Comparison of ENCODE assay signal across 1 cellular context in genomic region chr2:127681288-127681771, GRCh38.
TF ChIP-seq lines count a peak whose summit lies in the region.

No MANE protein-coding gene starts in this region.

TF ChIP-seq in H1, 55 proteins besides CTCF, POLR2A, EP300 and RAD21:
- TF ChIP-seq CBX5 (IDR thresholded peaks at IDR 0.05; ENCODE audit: low read depth, low read length) (no peak), FOSL1 (IDR thresholded peaks at IDR 0.05; ENCODE audit: insufficient read depth, low read depth, low read length) (no peak), TAF7 (optimal IDR thresholded peaks at IDR 0.05; ENCODE audit: borderline replicate concordance, low read depth, low read length) (no peak), TAF1 (IDR thresholded peaks at IDR 0.05; ENCODE audit: low read depth, low read length) (no peak), POLR2AphosphoS5 (IDR thresholded peaks at IDR 0.05; ENCODE audit: low read depth, low read length) (no peak), GABPA (IDR thresholded peaks at IDR 0.05; ENCODE audit: borderline replicate concordance, insufficient read depth, low read length) (no peak), SIRT6 (IDR thresholded peaks at IDR 0.05; ENCODE audit: low read length) (no peak), SAP30 (IDR thresholded peaks at IDR 0.05; ENCODE audit: insufficient read depth, insufficient replicate concordance, low read length) (no peak), EGR1 (IDR thresholded peaks at IDR 0.05; ENCODE audit: borderline replicate concordance, low read depth, low read length) (no peak), JUND (IDR thresholded peaks at IDR 0.05; ENCODE audit: low read length) (no peak), BACH1 (IDR thresholded peaks at IDR 0.05; ENCODE audit: low read length) (no peak), SRF (IDR thresholded peaks at IDR 0.05; ENCODE audit: low read depth, low read length) (no peak), SIN3A (conservative IDR thresholded peaks at IDR 0.05 in 1 of 2, IDR thresholded peaks at IDR 0.05 in 1 of 2; ENCODE audit: low read depth in 1 of 2, low read length in 2 of 2) (no peak), TBP (IDR thresholded peaks at IDR 0.05; ENCODE audit: low read depth, low read length) (no peak), SP1 (IDR thresholded peaks at IDR 0.05; ENCODE audit: low read depth, low read length) (no peak), BCL11A (IDR thresholded peaks at IDR 0.05; ENCODE audit: low read depth in 2 of 2, low read length in 2 of 2) (no peak), NANOG (IDR thresholded peaks at IDR 0.05; ENCODE audit: insufficient read depth, low read depth, low read length, poor library complexity, severe bottlenecking) (no peak)
